In genomic region chr11:119031912-119032280, GRCh38 we compare ENCODE assay signal across 13 cellular contexts.
"Had no signal": no experiment of that assay in that cellular context is flagged by ENCODE, and none has a peak within 500 bp of the region (broad histone marks: within the 10 kb centered on the region; RNA-seq: fewer than 3 reads in every experiment).

No MANE protein-coding gene starts in this region.

- ATAC-seq: T-helper 17 cell had no signal

- DNase-seq: activated B cell treated with CpG ODN at 0.5 μM for 24 hours; activated CD4-positive, alpha-beta T cell treated with anti-CD3 and anti-CD28 coated beads, Interleukin-2, amount 10 ng/mL, durations not matched to agents 7 days and 5 days; activated CD8-positive, alpha-beta memory T cell treated with anti-CD3 and anti-CD28 coated beads, Interleukin-2, amount 50 U/mL, for 48 hours; dorsolateral prefrontal cortex; stimulated activated CD4-positive, alpha-beta T cell treated with anti-CD3 and anti-CD28 coated beads, Interleukin-4, amount 100 ng/mL, for 4 hours; stimulated activated CD8-positive, alpha-beta memory T cell treated with anti-CD3 and anti-CD28 coated beads, Interleukin-4, amount 100 ng/mL, for 48 hours; stimulated activated naive CD4-positive, alpha-beta T cell treated with Interleukin-2 at 50 U/mL for 16 hours; substantia nigra; T-helper 17 cell had no signal

- H3K27ac ChIP-seq: cardiac muscle cell had no signal

- H3K27me3 ChIP-seq: cardiac muscle cell, dorsolateral prefrontal cortex, neutrophil, tibial nerve had no signal

- H3K4me3 Mint-ChIP-seq: activated B cell treated with CpG ODN at 0.5 μM for 24 hours had no signal

- H3K36me3 ChIP-seq: cardiac muscle cell, neutrophil had no signal

- H3K9me3 Mint-ChIP-seq: activated B cell treated with CpG ODN at 0.5 μM for 24 hours; activated CD4-positive, alpha-beta T cell treated with anti-CD3 and anti-CD28 coated beads, Interleukin-2, amount 10 ng/mL, durations not matched to agents 7 days and 5 days had no signal

- H3K27me3 Mint-ChIP-seq: activated B cell treated with CpG ODN at 0.5 μM for 24 hours; activated CD4-positive, alpha-beta T cell treated with anti-CD3 and anti-CD28 coated beads, Interleukin-2, amount 10 ng/mL, durations not matched to agents 7 days and 5 days; T-helper 17 cell had no signal

- H3K4me3 ChIP-seq: cardiac muscle cell, lung had no signal

- H3K9me3 ChIP-seq: neutrophil, tibial nerve had no signal
